In the genomic region with DNA sequence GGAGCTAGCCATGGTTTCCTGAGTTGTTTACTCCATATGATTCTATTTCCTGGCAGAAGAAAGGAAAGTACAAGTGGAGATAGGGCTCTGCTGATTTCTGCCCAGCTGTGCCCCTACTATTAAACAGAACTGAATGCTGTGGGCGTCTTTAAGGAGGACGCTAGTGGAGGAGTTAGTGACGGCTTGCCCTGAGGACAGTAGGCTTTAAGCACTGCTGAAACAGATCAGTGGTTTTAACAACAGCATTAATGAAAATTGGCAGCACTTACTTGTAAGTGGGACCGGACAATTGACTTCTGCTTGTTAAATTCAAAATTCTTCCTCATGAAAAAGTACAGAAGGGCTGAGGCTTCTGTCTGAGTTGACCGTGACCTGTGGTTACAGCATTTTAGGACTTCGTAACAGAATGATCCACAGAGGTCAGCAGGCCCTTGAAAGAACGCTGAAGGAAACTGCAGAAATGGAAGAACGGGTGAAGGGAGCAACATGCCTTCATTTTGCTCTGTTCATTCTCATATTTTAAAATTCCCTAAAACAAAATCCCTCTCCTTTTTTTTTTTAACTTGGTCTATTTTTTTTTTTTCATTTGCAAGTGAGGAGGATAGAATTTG, we compare ENCODE assay signal across 17 cellular contexts.
DNase-seq lines count a peak whose midpoint lies in the region; ATAC-seq, FAIRE-seq and TF ChIP-seq lines count a peak whose summit lies in the region.
"Had no signal": no experiment of that assay in that cellular context is flagged by ENCODE, and none has a peak within 500 bp of the region (broad histone marks: within the 10 kb centered on the region; RNA-seq: fewer than 3 reads in every experiment).

No MANE protein-coding gene starts in this region.

- H3K23me2 ChIP-seq in H1 (ENCODE audit: low read depth, low read length) = no peaks in the 10 kb centered on the region

- 0 out of 2 replicates have a peak overlapping the region, but pooled peaks have one; percentile 21 for H2AFZ ChIP-seq in H1 (ENCODE audit: low read length)
- H2AFZ ChIP-seq in neuronal stem cell (ENCODE audit: low read length) = peak overlapping the region; percentile 28

- H3K4me1 Mint-ChIP-seq in activated CD8-positive, alpha-beta T cell treated with anti-CD3 and anti-CD28 coated beads for 36 hours (ENCODE audit: low read depth) = no peaks in the 10 kb centered on the region
- no peaks in the 10 kb centered on the region for H3K4me1 Mint-ChIP-seq in activated CD8-positive, alpha-beta T cell treated with anti-CD3 and anti-CD28 coated beads, Interleukin-2, amount 10 ng/mL, durations not matched to agents 7 days and 5 days (ENCODE audit: low read depth)

- H3K56ac ChIP-seq in H1 (replicated peaks; ENCODE audit: insufficient read length, low read depth, low read length) = no peak overlapping the region

- ATAC-seq in activated CD8-positive, alpha-beta T cell treated with anti-CD3 and anti-CD28 coated beads for 36 hours = no peak
- ATAC-seq in activated CD8-positive, alpha-beta T cell treated with anti-CD3 and anti-CD28 coated beads, Interleukin-2, amount 10 ng/mL, durations not matched to agents 7 days and 5 days = no peak
- no peak for ATAC-seq in GM19395 (IDR thresholded peaks at IDR 0.05; ENCODE audit: unreplicated experiment)
- no peak for ATAC-seq in HG02571 (IDR thresholded peaks at IDR 0.05; ENCODE audit: unreplicated experiment)
- ATAC-seq: A549, PC-3 had no signal

- no peak for FAIRE-seq in H1 (lab: Jason Lieb, UNC)
- FAIRE-seq: A549, H54 had no signal

- peak overlapping the region; percentile 36 for H3K27ac Mint-ChIP-seq in activated CD8-positive, alpha-beta T cell treated with anti-CD3 and anti-CD28 coated beads for 36 hours
- no peak overlapping the region for H3K27ac Mint-ChIP-seq in activated CD8-positive, alpha-beta T cell treated with anti-CD3 and anti-CD28 coated beads, Interleukin-2, amount 10 ng/mL, durations not matched to agents 7 days and 5 days

- H2BK15ac ChIP-seq in H1 (ENCODE audit: low read length) (no peak overlapping the region), neuronal stem cell (ENCODE audit: low read length) (no peak overlapping the region)

- H3K4ac ChIP-seq in H1 (replicated peaks; ENCODE audit: insufficient read length, low read depth, low read length) (no peak overlapping the region), neuronal stem cell (ENCODE audit: low read length) (no peak overlapping the region)

- TF ChIP-seq POLR2A in H1 (IDR thresholded peaks at IDR 0.05; ENCODE audit: control extremely low read depth in 1 of 2, low read depth in 2 of 2, low read length in 2 of 2) = no peak

- no peak for TF ChIP-seq RAD21 in H1 (IDR thresholded peaks at IDR 0.05 in 1 of 2, conservative IDR thresholded peaks at IDR 0.05 in 1 of 2; ENCODE audit: low read depth in 2 of 2, low read length in 2 of 2)

- H3K18ac ChIP-seq in H1 (ENCODE audit: extremely low read depth, low read length) = no peak overlapping the region
- H3K18ac ChIP-seq in neuronal stem cell (ENCODE audit: low read length) = no peak overlapping the region

- H3K4me2 ChIP-seq in H1 (ENCODE audit: insufficient read depth in 1 of 2, low read depth in 2 of 2, low read length in 2 of 2) (no peak overlapping the region), neuronal stem cell (ENCODE audit: insufficient read depth, low read length, poor library complexity, severe bottlenecking) (no peak overlapping the region)
- H3K4me2 ChIP-seq: A549; BLaER1 treated with 17β-estradiol and CSF1 and Interleukin-3, amounts not matched to agents 10 nM and 100 nM had no signal

- H2BK20ac ChIP-seq in H1 (ENCODE audit: low read length) = no peak overlapping the region

- H3K27me3 ChIP-seq in H1 (replicated peaks in 1 of 4; ENCODE audit: control insufficient read depth in 3 of 4, extremely low read depth in 1 of 4, insufficient read depth in 3 of 4, low read length in 3 of 4) = no peaks in the 10 kb centered on the region; a peak in 1 of 7 replicates
- H3K27me3 ChIP-seq in neuronal stem cell (ENCODE audit: control insufficient read depth in 3 of 3, insufficient read depth in 3 of 3, low read depth in 1 of 3, low read length in 3 of 3) = no peaks in the 10 kb centered on the region
- H3K27me3 ChIP-seq: BLaER1 treated with 17β-estradiol and CSF1 and Interleukin-3, amounts not matched to agents 10 nM and 100 nM; SJSA1 had no signal

- H2AK5ac ChIP-seq in H1 (ENCODE audit: low read depth, low read length) (no peak overlapping the region), neuronal stem cell (ENCODE audit: low read depth, low read length) (no peak overlapping the region)

- H3K4me1 ChIP-seq in H1 (replicated peaks in 1 of 4; ENCODE audit: control insufficient read depth in 3 of 4, insufficient read depth in 4 of 4, low read length in 3 of 4) (no peaks in the 10 kb centered on the region), neuronal stem cell (ENCODE audit: control insufficient read depth in 2 of 2, insufficient read depth in 1 of 2, low read depth in 1 of 2, low read length in 2 of 2) (peaks cover 4 to 6% of the 10 kb centered on the region in 2 donors)
- H3K4me1 ChIP-seq: A549; BLaER1 treated with 17β-estradiol and CSF1 and Interleukin-3, amounts not matched to agents 10 nM and 100 nM; SJSA1 had no signal

- H2BK5ac ChIP-seq in H1 (ENCODE audit: low read depth, low read length) = no peak overlapping the region
- no peak overlapping the region for H2BK5ac ChIP-seq in neuronal stem cell (ENCODE audit: low read length)

- H4K5ac ChIP-seq in H1 (ENCODE audit: insufficient read length, low read depth, low read length) = no peak overlapping the region

- no peak for DNase-seq in activated CD8-positive, alpha-beta T cell treated with anti-CD3 and anti-CD28 coated beads for 36 hours
- no peak for DNase-seq in activated CD8-positive, alpha-beta T cell treated with anti-CD3 and anti-CD28 coated beads, Interleukin-2, amount 10 ng/mL, durations not matched to agents 7 days and 5 days
- DNase-seq in DMS79 treated with DMSO at 0.1 percent for 48 hours (lab: John Stamatoyannopoulos, UW) (peak; percentile 8), H1 (ENCODE audit: low read depth in 1 of 2, low spot score in 2 of 2) (no peak), neuronal stem cell (ENCODE audit: low spot score) (no peak), SIG-M5 (lab: John Stamatoyannopoulos, UW) (no peak)
- DNase-seq: GF-D8, NCI-H1092, NCI-H446, NCI-H69, PC-3 had no signal

- H4K8ac ChIP-seq in H1 (ENCODE audit: extremely low read depth, insufficient read depth, low read length) (no peak overlapping the region), neuronal stem cell (ENCODE audit: low read depth, low read length) (no peak overlapping the region)

- WGBS in H1 (ENCODE audit: extremely low coverage in 1 of 2, insufficient coverage in 1 of 2, insufficient read length in 1 of 2, insufficient replicate concordance in 2 of 2, low coverage in 1 of 2, low lambda C conversion rate in 2 of 2, missing lambda C conversion rate in 1 of 2), 2 experiments = 93% methylated on average over 8 of the region's 8 CpGs; no CpG with 5 or more reads in 1 of the 2 experiments
- WGBS in neuronal stem cell (ENCODE audit: extremely low coverage in 2 of 2, insufficient read length in 2 of 2, insufficient replicate concordance in 1 of 2), 2 donors = no CpG with 5 or more reads among the region's 8 CpGs

- peaks cover 66% of the 10 kb centered on the region for H3K36me3 Mint-ChIP-seq in activated CD8-positive, alpha-beta T cell treated with anti-CD3 and anti-CD28 coated beads for 36 hours (ENCODE audit: low read depth)
- H3K36me3 Mint-ChIP-seq in activated CD8-positive, alpha-beta T cell treated with anti-CD3 and anti-CD28 coated beads, Interleukin-2, amount 10 ng/mL, durations not matched to agents 7 days and 5 days (ENCODE audit: low read depth) = peaks cover 83% of the 10 kb centered on the region

- no peaks in the 10 kb centered on the region for H3K9me3 Mint-ChIP-seq in activated CD8-positive, alpha-beta T cell treated with anti-CD3 and anti-CD28 coated beads for 36 hours
- no peaks in the 10 kb centered on the region for H3K9me3 Mint-ChIP-seq in activated CD8-positive, alpha-beta T cell treated with anti-CD3 and anti-CD28 coated beads, Interleukin-2, amount 10 ng/mL, durations not matched to agents 7 days and 5 days (ENCODE audit: insufficient read depth)

- H3K23ac ChIP-seq in H1 (ENCODE audit: insufficient read length) (no peak overlapping the region), neuronal stem cell (ENCODE audit: low read depth, low read length, poor library complexity) (no peak overlapping the region)

- TF ChIP-seq EP300 in H1 (IDR thresholded peaks at IDR 0.05; ENCODE audit: borderline replicate concordance in 1 of 2, low read depth in 2 of 2, low read length in 2 of 2) = no peak

- no peaks in the 10 kb centered on the region for H3K79me2 ChIP-seq in H1 (ENCODE audit: control insufficient read depth in 1 of 2, insufficient read depth in 2 of 2, low read length in 2 of 2)

- H4K91ac ChIP-seq in H1 (replicated peaks; ENCODE audit: insufficient read length, low read length) (no peak overlapping the region), neuronal stem cell (ENCODE audit: low read depth, low read length, poor library complexity) (no peak overlapping the region)

- no peaks in the 10 kb centered on the region for H3K79me1 ChIP-seq in H1 (ENCODE audit: low read depth, low read length)
- H3K79me1 ChIP-seq in neuronal stem cell (ENCODE audit: low read depth, low read length) = no peaks in the 10 kb centered on the region

- H3K4me3 Mint-ChIP-seq in activated CD8-positive, alpha-beta T cell treated with anti-CD3 and anti-CD28 coated beads for 36 hours = no peak overlapping the region
- no peak overlapping the region for H3K4me3 Mint-ChIP-seq in activated CD8-positive, alpha-beta T cell treated with anti-CD3 and anti-CD28 coated beads, Interleukin-2, amount 10 ng/mL, durations not matched to agents 7 days and 5 days

- H2BK12ac ChIP-seq in H1 (ENCODE audit: low read depth, low read length) (no peak overlapping the region), neuronal stem cell (ENCODE audit: low read length) (no peak overlapping the region)

- H3K14ac ChIP-seq in H1 (ENCODE audit: insufficient read length) (no peak overlapping the region), neuronal stem cell (ENCODE audit: low read length) (no peak overlapping the region)

- no peaks in the 10 kb centered on the region for H4K20me1 ChIP-seq in H1 (replicated peaks in 1 of 2; ENCODE audit: control insufficient read depth in 1 of 2, insufficient read depth in 2 of 2, low read length in 2 of 2)

- CTCF ChIA-PET in activated CD8-positive, alpha-beta T cell treated with anti-CD3 and anti-CD28 coated beads for 36 hours (lab: Charles Lee) = interaction anchor here (1.0 kb wide), 1 partner anchor 18 kb away, joined by 4 read pairs; no protein-coding TSS in a partner anchor
- CTCF ChIA-PET in activated CD8-positive, alpha-beta T cell treated with anti-CD3 and anti-CD28 coated beads, Interleukin-2, amount 10 ng/mL, durations not matched to agents 7 days and 5 days (lab: Charles Lee) = no interaction called here
- CTCF ChIA-PET in H1 (lab: Charles Lee; ENCODE audit: partially characterized antibody) = interaction anchor here (1.2 kb wide), 1 partner anchor 16 kb away, joined by 5 read pairs; no protein-coding TSS in a partner anchor

- POLR2A ChIA-PET in activated CD8-positive, alpha-beta T cell treated with anti-CD3 and anti-CD28 coated beads for 36 hours (lab: Charles Lee) = no interaction called here
- POLR2A ChIA-PET in activated CD8-positive, alpha-beta T cell treated with anti-CD3 and anti-CD28 coated beads, Interleukin-2, amount 10 ng/mL, durations not matched to agents 7 days and 5 days (lab: Charles Lee) = no interaction called here
- POLR2A ChIA-PET in H1 (lab: Charles Lee; ENCODE audit: partially characterized antibody) = no interaction called here

- H3K27me3 Mint-ChIP-seq in activated CD8-positive, alpha-beta T cell treated with anti-CD3 and anti-CD28 coated beads for 36 hours = no peaks in the 10 kb centered on the region
- H3K27me3 Mint-ChIP-seq in activated CD8-positive, alpha-beta T cell treated with anti-CD3 and anti-CD28 coated beads, Interleukin-2, amount 10 ng/mL, durations not matched to agents 7 days and 5 days (ENCODE audit: low read depth) = no peaks in the 10 kb centered on the region

- H3K9me3 ChIP-seq in H1 (ENCODE audit: insufficient read depth in 2 of 2, low read depth in 1 of 2, low read length in 1 of 2) (no peaks in the 10 kb centered on the region), neuronal stem cell (replicated peaks in 1 of 2; ENCODE audit: control insufficient read depth in 2 of 2, insufficient read depth in 1 of 2, low read depth in 1 of 2, low read length in 2 of 2) (no peaks in the 10 kb centered on the region)
- H3K9me3 ChIP-seq: A549; BLaER1 treated with 17β-estradiol and CSF1 and Interleukin-3, amounts not matched to agents 10 nM and 100 nM; SJSA1 had no signal

- H3K4me3 ChIP-seq in H1 (ENCODE audit: extremely low read depth in 1 of 4, insufficient read depth in 2 of 4, low read depth in 3 of 4, low read length in 4 of 4) (no peak overlapping the region), neuronal stem cell (ENCODE audit: low read length in 2 of 2) (no peak overlapping the region)
- H3K4me3 ChIP-seq: A549; BLaER1 treated with 17β-estradiol and CSF1 and Interleukin-3, amounts not matched to agents 10 nM and 100 nM; SJSA1 had no signal

- H2BK120ac ChIP-seq in H1 (replicated peaks; ENCODE audit: low read depth, low read length) (no peak overlapping the region), neuronal stem cell (ENCODE audit: low read depth, low read length) (no peak overlapping the region)

- H3K9ac ChIP-seq in H1 (replicated peaks in 1 of 4; ENCODE audit: extremely low read depth in 1 of 4, low read depth in 3 of 4, low read length in 3 of 4) = no peak overlapping the region; a peak in 1 of 7 replicates
- no peak overlapping the region for H3K9ac ChIP-seq in neuronal stem cell (ENCODE audit: low read depth, low read length, poor library complexity)
- H3K9ac ChIP-seq: BLaER1 treated with 17β-estradiol and CSF1 and Interleukin-3, amounts not matched to agents 10 nM and 100 nM had no signal

- H3K27ac ChIP-seq in H1 (ENCODE audit: low read depth, low read length) = no peak overlapping the region
- no peak overlapping the region for H3K27ac ChIP-seq in neuronal stem cell (replicated peaks; ENCODE audit: low read length)
- H3K27ac ChIP-seq: A549; BLaER1 treated with 17β-estradiol and CSF1 and Interleukin-3, amounts not matched to agents 10 nM and 100 nM; SJSA1 had no signal

- intact Hi-C loops in activated CD8-positive, alpha-beta T cell treated with anti-CD3 and anti-CD28 coated beads for 36 hours (cut with micrococcal nuclease) = loop anchor here (10.0 kb wide), 1 partner anchor 208 kb away; no protein-coding TSS in a partner anchor

- no peak for TF ChIP-seq CTCF in activated CD8-positive, alpha-beta T cell treated with anti-CD3 and anti-CD28 coated beads for 36 hours (IDR thresholded peaks at IDR 0.05)
- TF ChIP-seq CTCF in H1 (IDR thresholded peaks at IDR 0.05; ENCODE audit: control extremely low read depth in 1 of 3, insufficient read depth in 1 of 3, low read depth in 1 of 3, low read length in 3 of 3) = no peak

- H3K36me3 ChIP-seq in H1 (ENCODE audit: control insufficient read depth in 2 of 4, insufficient read depth in 4 of 4, low read length in 3 of 4) (no peaks in the 10 kb centered on the region), neuronal stem cell (replicated peaks in 1 of 2; ENCODE audit: control insufficient read depth in 2 of 2, insufficient read depth in 2 of 2, low read length in 2 of 2) (peaks cover 0 to 6% of the 10 kb centered on the region in 2 donors)
